Comparison of ENCODE assay signal across 2 cellular contexts in genomic region chr6:41580690-41581089, GRCh38.
TF ChIP-seq lines count a peak whose summit lies in the region.

No MANE protein-coding gene starts in this region.

TF ChIP-seq in HCT116, 20 proteins besides CTCF, POLR2A, EP300 and RAD21:
- TF ChIP-seq, protein P1, sequence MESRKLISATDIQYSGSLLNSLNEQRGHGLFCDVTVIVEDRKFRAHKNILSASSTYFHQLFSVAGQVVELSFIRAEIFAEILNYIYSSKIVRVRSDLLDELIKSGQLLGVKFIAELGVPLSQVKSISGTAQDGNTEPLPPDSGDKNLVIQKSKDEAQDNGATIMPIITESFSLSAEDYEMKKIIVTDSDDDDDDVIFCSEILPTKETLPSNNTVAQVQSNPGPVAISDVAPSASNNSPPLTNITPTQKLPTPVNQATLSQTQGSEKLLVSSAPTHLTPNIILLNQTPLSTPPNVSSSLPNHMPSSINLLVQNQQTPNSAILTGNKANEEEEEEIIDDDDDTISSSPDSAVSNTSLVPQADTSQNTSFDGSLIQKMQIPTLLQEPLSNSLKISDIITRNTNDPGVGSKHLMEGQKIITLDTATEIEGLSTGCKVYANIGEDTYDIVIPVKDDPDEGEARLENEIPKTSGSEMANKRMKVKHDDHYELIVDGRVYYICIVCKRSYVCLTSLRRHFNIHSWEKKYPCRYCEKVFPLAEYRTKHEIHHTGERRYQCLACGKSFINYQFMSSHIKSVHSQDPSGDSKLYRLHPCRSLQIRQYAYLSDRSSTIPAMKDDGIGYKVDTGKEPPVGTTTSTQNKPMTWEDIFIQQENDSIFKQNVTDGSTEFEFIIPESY (IDR thresholded peaks at IDR 0.05; ENCODE audit: extremely low read depth, insufficient replicate concordance, low read length): no peak
- TF ChIP-seq, protein P2, sequence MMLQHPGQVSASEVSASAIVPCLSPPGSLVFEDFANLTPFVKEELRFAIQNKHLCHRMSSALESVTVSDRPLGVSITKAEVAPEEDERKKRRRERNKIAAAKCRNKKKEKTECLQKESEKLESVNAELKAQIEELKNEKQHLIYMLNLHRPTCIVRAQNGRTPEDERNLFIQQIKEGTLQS (IDR thresholded peaks at IDR 0.05): no peak
- no peak for TF ChIP-seq EZH2 (IDR thresholded peaks at IDR 0.05)
- TF ChIP-seq ZNF274 (IDR thresholded peaks at IDR 0.05; ENCODE audit: low read depth, low read length): no peak
- no peak for TF ChIP-seq ELF1 (IDR thresholded peaks at IDR 0.05; ENCODE audit: borderline replicate concordance, low read depth)
- TF ChIP-seq, protein P3, sequence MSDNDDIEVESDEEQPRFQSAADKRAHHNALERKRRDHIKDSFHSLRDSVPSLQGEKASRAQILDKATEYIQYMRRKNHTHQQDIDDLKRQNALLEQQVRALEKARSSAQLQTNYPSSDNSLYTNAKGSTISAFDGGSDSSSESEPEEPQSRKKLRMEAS (IDR thresholded peaks at IDR 0.05): no peak
- TF ChIP-seq TCF7L2 (IDR thresholded peaks at IDR 0.05; ENCODE audit: borderline replicate concordance, extremely low read depth, insufficient read depth, insufficient read length): no peak
TF ChIP-seq in HCT116: peak in this region for 0.

TF ChIP-seq in H1, 55 proteins besides CTCF, POLR2A, EP300 and RAD21:
- TF ChIP-seq JUND (IDR thresholded peaks at IDR 0.05; ENCODE audit: low read length) (no peak), GABPA (IDR thresholded peaks at IDR 0.05; ENCODE audit: borderline replicate concordance, insufficient read depth, low read length) (no peak), EGR1 (IDR thresholded peaks at IDR 0.05; ENCODE audit: borderline replicate concordance, low read depth, low read length) (no peak), POU5F1 (IDR thresholded peaks at IDR 0.05; ENCODE audit: low read depth, low read length) (no peak), TAF1 (IDR thresholded peaks at IDR 0.05; ENCODE audit: low read depth, low read length) (no peak), GTF2F1 (IDR thresholded peaks at IDR 0.05; ENCODE audit: borderline replicate concordance, low read depth, low read length) (no peak), TBP (IDR thresholded peaks at IDR 0.05; ENCODE audit: low read depth, low read length) (no peak), NRF1 (IDR thresholded peaks at IDR 0.05; ENCODE audit: low read depth, low read length) (no peak), YY1 (IDR thresholded peaks at IDR 0.05; ENCODE audit: low read depth, low read length) (no peak), CEBPB (IDR thresholded peaks at IDR 0.05; ENCODE audit: low read depth, low read length) (no peak), E2F6 (IDR thresholded peaks at IDR 0.05) (no peak), SIX5 (IDR thresholded peaks at IDR 0.05; ENCODE audit: low read depth, low read length) (no peak), JUN (IDR thresholded peaks at IDR 0.05; ENCODE audit: low read depth, low read length) (no peak), CHD7 (IDR thresholded peaks at IDR 0.05; ENCODE audit: insufficient replicate concordance, low read length) (no peak), CTBP2 (IDR thresholded peaks at IDR 0.05; ENCODE audit: borderline replicate concordance, insufficient read depth, insufficient read length, low read length) (no peak), EZH2 (IDR thresholded peaks at IDR 0.05; ENCODE audit: low read depth, low read length, severe bottlenecking) (no peak), POLR2AphosphoS5 (IDR thresholded peaks at IDR 0.05; ENCODE audit: low read depth, low read length) (no peak), SIN3A (conservative IDR thresholded peaks at IDR 0.05 in 1 of 2, IDR thresholded peaks at IDR 0.05 in 1 of 2; ENCODE audit: low read depth in 1 of 2, low read length in 2 of 2) (no peak)
- TF ChIP-seq, protein P2 (IDR thresholded peaks at IDR 0.05; ENCODE audit: insufficient read depth, low read depth, low read length): no peak
- TF ChIP-seq, protein P4, sequence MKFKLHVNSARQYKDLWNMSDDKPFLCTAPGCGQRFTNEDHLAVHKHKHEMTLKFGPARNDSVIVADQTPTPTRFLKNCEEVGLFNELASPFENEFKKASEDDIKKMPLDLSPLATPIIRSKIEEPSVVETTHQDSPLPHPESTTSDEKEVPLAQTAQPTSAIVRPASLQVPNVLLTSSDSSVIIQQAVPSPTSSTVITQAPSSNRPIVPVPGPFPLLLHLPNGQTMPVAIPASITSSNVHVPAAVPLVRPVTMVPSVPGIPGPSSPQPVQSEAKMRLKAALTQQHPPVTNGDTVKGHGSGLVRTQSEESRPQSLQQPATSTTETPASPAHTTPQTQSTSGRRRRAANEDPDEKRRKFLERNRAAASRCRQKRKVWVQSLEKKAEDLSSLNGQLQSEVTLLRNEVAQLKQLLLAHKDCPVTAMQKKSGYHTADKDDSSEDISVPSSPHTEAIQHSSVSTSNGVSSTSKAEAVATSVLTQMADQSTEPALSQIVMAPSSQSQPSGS (IDR thresholded peaks at IDR 0.05; ENCODE audit: low read length): no peak
